ENCODE assay signal across 8 cellular contexts in the genomic region with DNA sequence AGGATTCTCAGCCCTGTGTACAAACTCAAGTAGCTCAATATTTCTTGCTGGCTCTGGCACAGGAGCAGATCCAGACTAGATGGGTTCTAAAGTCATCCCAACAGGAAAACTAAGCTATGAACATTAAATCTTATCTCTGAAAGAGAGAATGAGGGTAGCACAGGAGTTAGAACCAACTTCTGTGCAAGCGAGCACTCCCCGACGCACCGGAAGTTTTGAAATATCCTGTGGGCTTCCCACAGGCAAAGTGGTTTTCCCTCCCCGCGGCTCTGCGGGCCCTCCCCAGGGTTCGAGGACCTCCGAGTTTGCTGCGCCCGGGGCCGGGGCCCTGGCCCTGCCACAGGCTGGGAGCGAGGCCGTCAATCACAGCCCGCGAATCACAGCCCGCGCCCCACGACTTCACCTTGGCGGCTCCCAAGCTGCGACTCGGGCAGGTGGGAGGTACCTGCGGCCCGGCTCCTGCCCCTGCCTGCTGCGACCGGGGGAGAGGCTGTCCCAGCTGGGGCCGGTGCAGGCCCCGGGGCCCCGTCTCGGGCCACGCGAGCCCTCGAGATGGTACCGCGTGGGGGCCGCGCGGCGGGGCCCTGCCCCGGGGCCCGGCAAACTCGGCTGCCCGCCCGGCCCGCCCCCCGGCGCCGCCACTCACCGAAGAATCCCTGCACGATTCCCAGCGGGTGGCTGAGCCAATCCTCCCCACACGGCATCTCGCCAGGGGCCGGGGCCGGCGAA. TPM values are rescaled to one million over a fixed set of nuclear protein-coding genes. Genes with fewer than 3 reads are reported as not detected.
DNase-seq lines count a peak whose midpoint lies in the region; ATAC-seq, FAIRE-seq and TF ChIP-seq lines count a peak whose summit lies in the region.

No MANE protein-coding gene starts in this region.

- TF ChIP-seq CTCF in GM10248 (IDR thresholded peaks at IDR 0.05; ENCODE audit: control extremely low read depth, extremely low read depth, low read depth, missing control alignments), result no peak
- TF ChIP-seq CTCF in Loucy (conservative IDR thresholded peaks at IDR 0.05; ENCODE audit: low read length), result no peak
- no peak for TF ChIP-seq CTCF in bronchial epithelial cell (IDR thresholded peaks at IDR 0.05; ENCODE audit: insufficient read depth, low read length, severe bottlenecking)

- H2AFZ ChIP-seq in Loucy (ENCODE audit: low read length), result 0 out of 2 replicates have a peak overlapping the region, but pooled peaks have one; percentile 39

- peak; percentile 65 for ATAC-seq in left colon

- TF ChIP-seq POLR2A in H54 (IDR thresholded peaks at IDR 0.05; ENCODE audit: low read depth, low read length), result no peak

- peak overlapping the region; percentile 86 for H3K9ac ChIP-seq in Loucy (ENCODE audit: low read depth, low read length, poor library complexity, severe bottlenecking)

- CTCF ChIA-PET in GM10248 (lab: Yijun Ruan, JAX), result interaction anchor here (0.7 to 5.9 kb wide), 12 partner anchors 11 to 185 kb away, joined by 3 to 74 read pairs (median 4); no protein-coding TSS in a partner anchor

- no peaks in the 10 kb centered on the region for H3K9me3 ChIP-seq in Loucy (ENCODE audit: insufficient read depth, low read depth, low read length)

- H3K4me2 ChIP-seq in Loucy (ENCODE audit: low read depth, low read length, poor library complexity, severe bottlenecking), result peak overlapping the region; percentile 91

- no peak for FAIRE-seq in H54 (lab: Jason Lieb, UNC)
- no peak for FAIRE-seq in bronchial epithelial cell (lab: Jason Lieb, UNC)

- H3F3A ChIP-seq in Loucy (ENCODE audit: low read depth), result no peaks in the 10 kb centered on the region

- H3K4me3 ChIP-seq in Loucy (ENCODE audit: low read length, poor library complexity, severe bottlenecking) (peak overlapping the region; percentile 97), bronchial epithelial cell (ENCODE audit: low read depth, low read length) (peak overlapping the region; percentile 71)

- POLR2A ChIA-PET in GM10248 (lab: Yijun Ruan, JAX), result interaction anchor here (0.6 to 2.9 kb wide), 6 partner anchors 19 to 275 kb away, joined by 3 to 15 read pairs (median 4); a partner anchor contains a TSS

- H4K20me1 ChIP-seq in Loucy (ENCODE audit: insufficient read depth, low read length, poor library complexity, severe bottlenecking), result peaks cover 45% of the 10 kb centered on the region

- H3K27me3 ChIP-seq in Loucy (ENCODE audit: insufficient read depth, low read length, poor library complexity, severe bottlenecking) (no peaks in the 10 kb centered on the region), bronchial epithelial cell (ENCODE audit: control insufficient read depth, insufficient read depth, low read length) (no peaks in the 10 kb centered on the region)

- no peaks in the 10 kb centered on the region for H3K9me2 ChIP-seq in Loucy (replicated peaks; ENCODE audit: low read depth, low read length)

- DNase-seq in GM10248 (ENCODE audit: extremely low spot score) (peak; percentile 59), H54 (ENCODE audit: insufficient read length, low spot score) (peak; percentile 31), UCSD-AML1 (lab: John Stamatoyannopoulos, UW; ENCODE audit: unreplicated experiment) (peak; percentile 69), bronchial epithelial cell (ENCODE audit: low read depth) (peak; percentile 32), left colon (peak; percentile 60 to 71), epidermal melanocyte (ENCODE audit: insufficient read length, low spot score) (no peak)
- peak; percentile 61 for DNase-seq in stimulated activated CD4-positive, alpha-beta T cell treated with anti-CD3 and anti-CD28 coated beads, Interleukin-4, amount 100 ng/mL, for 1 hour

- H3K79me2 ChIP-seq in Loucy (ENCODE audit: insufficient read depth, low read length), result peaks cover 61% of the 10 kb centered on the region

- H3K36me3 ChIP-seq in Loucy (ENCODE audit: insufficient read depth, low read length) (no peaks in the 10 kb centered on the region), bronchial epithelial cell (ENCODE audit: control insufficient read depth, insufficient read depth, low read length) (no peaks in the 10 kb centered on the region)

- H3K4me1 ChIP-seq in Loucy (ENCODE audit: insufficient read depth, low read length, poor library complexity, severe bottlenecking), result peaks cover 40% of the 10 kb centered on the region

- intact Hi-C loops in left colon (cut with DNase I, micrococcal nuclease), result no loop called here

RNA-seq across cellular contexts. Expression of a gene that starts 0.6 kb away (rescaled TPM):
- total RNA-seq in bronchial epithelial cell (36.7 and 43.4 TPM in 2 replicates), left colon (10 to 100 TPM; 40.1 to 41.0 TPM)

RNA-seq across cellular contexts. Expression of a gene that starts 20.5 kb away (rescaled TPM):
- 10.3 and 22.5 TPM in 2 replicates for total RNA-seq in bronchial epithelial cell
- total RNA-seq in left colon, result 10 to 100 TPM; 52.2 to 67.2 TPM
